ENCODE assay signal across 20 cellular contexts in genomic region chr10:130027716-130028464, GRCh38.
DNase-seq lines count a peak whose midpoint lies in the region; ATAC-seq and TF ChIP-seq lines count a peak whose summit lies in the region.
"Had no signal": no experiment of that assay in that cellular context is flagged by ENCODE, and none has a peak within 500 bp of the region (broad histone marks: within the 10 kb centered on the region; RNA-seq: fewer than 3 reads in every experiment).

No MANE protein-coding gene starts in this region.

- H3K27me3 Mint-ChIP-seq in nephron progenitor cell (ENCODE audit: low read depth, poor library complexity), result peaks cover 8% of the 10 kb centered on the region
- no peaks in the 10 kb centered on the region for H3K27me3 Mint-ChIP-seq in activated CD8-positive, alpha-beta memory T cell treated with anti-CD3 and anti-CD28 coated beads, Interleukin-2, amount 10 ng/mL, durations not matched to agents 7 days and 5 days
- H3K27me3 Mint-ChIP-seq in CD4-positive, alpha-beta memory T cell, result peaks cover 1 to 2% of the 10 kb centered on the region in 2 donors

- H3K36me3 ChIP-seq in BE2C (no peaks in the 10 kb centered on the region), gastroesophageal sphincter (no peaks in the 10 kb centered on the region)
- H3K36me3 ChIP-seq in CD4-positive, alpha-beta memory T cell (ENCODE audit: insufficient read depth, low read length), result no peaks in the 10 kb centered on the region
- H3K36me3 ChIP-seq: neutrophil, right lobe of liver, upper lobe of left lung had no signal

- TF ChIP-seq EP300 in gastroesophageal sphincter (IDR thresholded peaks at IDR 0.05), result no peak

- no peaks in the 10 kb centered on the region for H3K9me3 ChIP-seq in BE2C
- peaks cover 0 to 8% (median 0%) of the 10 kb centered on the region in 3 donors for H3K9me3 ChIP-seq in gastroesophageal sphincter
- no peaks in the 10 kb centered on the region for H3K9me3 ChIP-seq in CD4-positive, alpha-beta memory T cell (ENCODE audit: control insufficient read depth in 1 of 2, low read length in 2 of 2)
- H3K9me3 ChIP-seq: neutrophil, right lobe of liver, upper lobe of left lung had no signal

- peaks cover 25% of the 10 kb centered on the region for H3K9me3 Mint-ChIP-seq in nephron progenitor cell
- no peaks in the 10 kb centered on the region for H3K9me3 Mint-ChIP-seq in activated CD8-positive, alpha-beta memory T cell treated with anti-CD3 and anti-CD28 coated beads, Interleukin-2, amount 10 ng/mL, durations not matched to agents 7 days and 5 days (ENCODE audit: low read depth)
- H3K9me3 Mint-ChIP-seq in CD4-positive, alpha-beta memory T cell, result peaks cover 0 to 1% (median 0%) of the 10 kb centered on the region in 8 donors
- H3K9me3 Mint-ChIP-seq: immature natural killer cell had no signal

- no peaks in the 10 kb centered on the region for H3K36me3 Mint-ChIP-seq in nephron progenitor cell (ENCODE audit: low read depth)
- no peaks in the 10 kb centered on the region for H3K36me3 Mint-ChIP-seq in activated CD8-positive, alpha-beta memory T cell treated with anti-CD3 and anti-CD28 coated beads, Interleukin-2, amount 10 ng/mL, durations not matched to agents 7 days and 5 days
- no peaks in the 10 kb centered on the region for H3K36me3 Mint-ChIP-seq in CD4-positive, alpha-beta memory T cell
- H3K36me3 Mint-ChIP-seq: immature natural killer cell, WTC11 had no signal

- no peak overlapping the region for H3K27ac Mint-ChIP-seq in nephron progenitor cell
- H3K27ac Mint-ChIP-seq in activated CD8-positive, alpha-beta memory T cell treated with anti-CD3 and anti-CD28 coated beads, Interleukin-2, amount 10 ng/mL, durations not matched to agents 7 days and 5 days, result no peak overlapping the region
- no peak overlapping the region for H3K27ac Mint-ChIP-seq in CD4-positive, alpha-beta memory T cell
- H3K27ac Mint-ChIP-seq: immature natural killer cell, WTC11 had no signal

- H3K27ac ChIP-seq in gastroesophageal sphincter, result no peak overlapping the region
- H3K27ac ChIP-seq in CD4-positive, alpha-beta memory T cell (ENCODE audit: low read depth, low read length), result no peak overlapping the region
- H3K27ac ChIP-seq: neutrophil, right lobe of liver, upper lobe of left lung had no signal

- CTCF ChIA-PET in activated CD8-positive, alpha-beta memory T cell treated with anti-CD3 and anti-CD28 coated beads, Interleukin-2, amount 10 ng/mL, durations not matched to agents 7 days and 5 days (lab: Charles Lee), result no interaction called here
- CTCF ChIA-PET in CD4-positive, alpha-beta memory T cell (lab: Charles Lee; ENCODE audit: partially characterized antibody), result no interaction called here

- no peak for TF ChIP-seq POLR2A in gastroesophageal sphincter (IDR thresholded peaks at IDR 0.05)

- H3K4me3 Mint-ChIP-seq in nephron progenitor cell, result no peak overlapping the region
- H3K4me3 Mint-ChIP-seq in activated CD8-positive, alpha-beta memory T cell treated with anti-CD3 and anti-CD28 coated beads, Interleukin-2, amount 10 ng/mL, durations not matched to agents 7 days and 5 days, result no peak overlapping the region
- no peak overlapping the region for H3K4me3 Mint-ChIP-seq in CD4-positive, alpha-beta memory T cell
- H3K4me3 Mint-ChIP-seq: immature natural killer cell, WTC11 had no signal

- ATAC-seq in gastroesophageal sphincter, result peak; percentile 13
- ATAC-seq in activated CD8-positive, alpha-beta memory T cell treated with anti-CD3 and anti-CD28 coated beads, Interleukin-2, amount 10 ng/mL, durations not matched to agents 7 days and 5 days, result no peak
- no peak for ATAC-seq in GM21360 (IDR thresholded peaks at IDR 0.05; ENCODE audit: unreplicated experiment)
- ATAC-seq: WTC11 had no signal

- POLR2A ChIA-PET in CD4-positive, alpha-beta memory T cell (lab: Charles Lee; ENCODE audit: partially characterized antibody), result interaction anchor here (0.9 kb wide), 1 partner anchor 13 kb away, joined by 3 read pairs; no protein-coding TSS in a partner anchor

- H3K4me1 ChIP-seq in BE2C (no peaks in the 10 kb centered on the region), gastroesophageal sphincter (no peaks in the 10 kb centered on the region)
- no peaks in the 10 kb centered on the region for H3K4me1 ChIP-seq in CD4-positive, alpha-beta memory T cell (ENCODE audit: insufficient read depth, low read length)
- H3K4me1 ChIP-seq: right lobe of liver, upper lobe of left lung had no signal

- intact Hi-C loops in CD4-positive, alpha-beta memory T cell (cut with micrococcal nuclease), result no loop called here

- no peaks in the 10 kb centered on the region for H3K4me1 Mint-ChIP-seq in nephron progenitor cell
- no peaks in the 10 kb centered on the region for H3K4me1 Mint-ChIP-seq in activated CD8-positive, alpha-beta memory T cell treated with anti-CD3 and anti-CD28 coated beads, Interleukin-2, amount 10 ng/mL, durations not matched to agents 7 days and 5 days
- no peaks in the 10 kb centered on the region for H3K4me1 Mint-ChIP-seq in CD4-positive, alpha-beta memory T cell
- H3K4me1 Mint-ChIP-seq: immature natural killer cell, WTC11 had no signal

- WGBS in gastroesophageal sphincter (ENCODE audit: low coverage in 1 of 2), 2 donors, result 87% methylated on average over 3 of the region's 27 CpGs; no CpG with 5 or more reads in 1 of the 2 donors

- peak; percentile 93 for DNase-seq in BE2C
- DNase-seq in Daoy (ENCODE audit: low read depth), result peak; percentile 55
- DNase-seq in NCI-H345 (lab: John Stamatoyannopoulos, UW), result peak; percentile 87
- DNase-seq in nephron progenitor cell, result no peak
- no peak for DNase-seq in activated CD8-positive, alpha-beta memory T cell treated with anti-CD3 and anti-CD28 coated beads, Interleukin-2, amount 10 ng/mL, durations not matched to agents 7 days and 5 days
- no peak for DNase-seq in CD4-positive, alpha-beta memory T cell
- DNase-seq: activated gamma-delta T cell; anterior cingulate cortex; DMS53; immature natural killer cell; mammary epithelial cell; NCI-H2171 treated with DMSO at 0.1 percent for 48 hours; right lobe of liver; stimulated activated CD4-positive, alpha-beta T cell treated with anti-CD3 and anti-CD28 coated beads, Interleukin-4, amount 100 ng/mL, for 4 hours; SW 1271; upper lobe of left lung had no signal

- H3K4me3 ChIP-seq in BE2C (ENCODE audit: low read depth, low read length), result no peak overlapping the region
- H3K4me3 ChIP-seq in gastroesophageal sphincter, result no peak overlapping the region
- H3K4me3 ChIP-seq in CD4-positive, alpha-beta memory T cell (ENCODE audit: low read length in 2 of 2), result no peak overlapping the region
- H3K4me3 ChIP-seq: right lobe of liver, upper lobe of left lung had no signal

- no peaks in the 10 kb centered on the region for H3K27me3 ChIP-seq in BE2C
- peaks cover 10% of the 10 kb centered on the region for H3K27me3 ChIP-seq in gastroesophageal sphincter
- H3K27me3 ChIP-seq in CD4-positive, alpha-beta memory T cell (ENCODE audit: insufficient read depth, low read length), result no peaks in the 10 kb centered on the region
- H3K27me3 ChIP-seq: neutrophil, right lobe of liver, upper lobe of left lung had no signal

- TF ChIP-seq CTCF in BE2C (IDR thresholded peaks at IDR 0.05; ENCODE audit: low read depth, low read length), result no peak
- no peak for TF ChIP-seq CTCF in gastroesophageal sphincter (IDR thresholded peaks at IDR 0.05)
- TF ChIP-seq CTCF in nephron progenitor cell (IDR thresholded peaks at IDR 0.05), result no peak

Comparison
In these comparisons a context has a peak if more than half of its experiments do, and no peak if none do; other contexts are left out.
1. DNase-seq: peak in BE2C (single experiment), Daoy (single experiment) and NCI-H345 (single experiment); none in nephron progenitor cell (single experiment), activated CD8-positive, alpha-beta memory T cell treated with anti-CD3 and anti-CD28 coated beads, Interleukin-2, amount 10 ng/mL, durations not matched to agents 7 days and 5 days (single experiment) and CD4-positive, alpha-beta memory T cell (0 of 5).